In the genomic region with DNA sequence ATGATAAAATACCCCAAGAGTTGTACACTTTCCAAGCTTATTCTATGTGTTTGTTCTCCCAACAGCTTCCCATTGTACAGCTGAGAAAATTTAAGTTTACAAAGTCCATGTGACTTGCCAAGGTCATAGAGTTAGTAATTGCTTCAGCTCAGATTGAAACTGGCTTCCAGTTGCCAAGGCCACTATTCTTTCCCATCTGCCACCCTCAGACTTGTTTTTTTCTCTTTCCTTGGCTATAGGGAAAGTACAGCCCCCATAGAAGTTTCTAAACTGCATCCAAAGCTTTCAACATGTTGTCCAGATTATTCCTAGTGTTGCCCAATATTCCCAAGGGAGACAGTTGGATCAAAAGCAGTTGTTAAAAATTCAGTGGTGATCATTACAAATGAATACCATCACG, we compare ENCODE assay signal across 13 cellular contexts. TPM values are rescaled to one million over a fixed set of nuclear protein-coding genes. Genes with fewer than 3 reads are reported as not detected.
A peak's percentile ranks its signal among the peaks of the same experiment; 100 is the strongest.
DNase-seq lines count a peak whose midpoint lies in the region; ATAC-seq and TF ChIP-seq lines count a peak whose summit lies in the region.
"Had no signal": no experiment of that assay in that cellular context is flagged by ENCODE, and none has a peak within 500 bp of the region (broad histone marks: within the 10 kb centered on the region; RNA-seq: fewer than 3 reads in every experiment).

No MANE protein-coding gene starts in this region.

- peaks cover 45 to 99% (median 73%) of the 10 kb centered on the region in 10 experiments for H3K4me1 ChIP-seq in BLaER1 treated with 17β-estradiol and CSF1 and Interleukin-3, amounts not matched to agents 10 nM and 100 nM
- H3K4me1 ChIP-seq in HUES6 (ENCODE audit: control insufficient read depth, insufficient read depth, low read length) = peaks cover 24% of the 10 kb centered on the region
- H3K4me1 ChIP-seq in mammary epithelial cell (ENCODE audit: insufficient read depth, low read length) = peaks cover 28% of the 10 kb centered on the region
- H3K4me1 ChIP-seq in naive thymus-derived CD4-positive, alpha-beta T cell (ENCODE audit: control insufficient read depth in 2 of 2, insufficient read depth in 2 of 2, low read length in 2 of 2) = peaks cover 58 to 75% of the 10 kb centered on the region in 2 donors
- peaks cover 0 to 69% (median 15%) of the 10 kb centered on the region in 9 donors for H3K4me1 ChIP-seq in heart right ventricle

- intact Hi-C loops in mammary epithelial cell (cut with micrococcal nuclease) (no loop called here), heart right ventricle (cut with DNase I) (loop anchor here in 1 of 10 donors (10.0 kb wide), 1 partner anchor 111 kb away; no protein-coding TSS in a partner anchor)
- intact Hi-C loops in naive thymus-derived CD4-positive, alpha-beta T cell (cut with micrococcal nuclease) = loop anchor here in 1 of 2 donors (5.0 kb wide), 1 partner anchor 508 kb away; the partner anchor contains the start of gene AKNA

- H3K27me3 Mint-ChIP-seq in naive thymus-derived CD4-positive, alpha-beta T cell = no peaks in the 10 kb centered on the region

- DNase-seq in mammary epithelial cell (no peak), T-helper 9 cell (no peak), heart right ventricle (no peak), NCI-H524 (lab: John Stamatoyannopoulos, UW) (no peak)
- no peak for DNase-seq in naive thymus-derived CD4-positive, alpha-beta T cell
- DNase-seq: left cardiac atrium; NCI-H1417; NK-92 treated with Interleukin-12 subunit alpha and Interleukin-12 subunit beta, amount 100 ng/mL, for 24 hours had no signal

- no peak for ATAC-seq in naive thymus-derived CD4-positive, alpha-beta T cell
- ATAC-seq in GM18498 (IDR thresholded peaks at IDR 0.05; ENCODE audit: unreplicated experiment) = no peak
- ATAC-seq in heart right ventricle = no peak

- CTCF ChIA-PET in mammary epithelial cell (lab: Charles Lee; ENCODE audit: low non-redundant PET) = no interaction called here
- CTCF ChIA-PET in naive thymus-derived CD4-positive, alpha-beta T cell (lab: Charles Lee) = no interaction called here

- no peaks in the 10 kb centered on the region for H3K79me2 ChIP-seq in mammary epithelial cell (ENCODE audit: insufficient read depth, low read length)

- dilution Hi-C loops in mammary epithelial cell (cut with HindIII; ENCODE audit: low sequenced_read_pairs) = loop anchor here (5.0 to 10.0 kb wide), 2 partner anchors 151 to 218 kb away; no protein-coding TSS in a partner anchor

- peak overlapping the region in 6 of 9 donors; percentile 3 to 87 (median 51) for H3K27ac Mint-ChIP-seq in naive thymus-derived CD4-positive, alpha-beta T cell

- H3K9me3 ChIP-seq in BLaER1 treated with 17β-estradiol and CSF1 and Interleukin-3, amounts not matched to agents 10 nM and 100 nM (replicated peaks in 1 of 11) = peaks cover 0 to 11% (median 0%) of the 10 kb centered on the region in 11 experiments; a peak in 3 of 22 replicates
- H3K9me3 ChIP-seq in HUES6 (ENCODE audit: control insufficient read depth, insufficient read depth, low read depth, low read length) (no peaks in the 10 kb centered on the region), mammary epithelial cell (replicated peaks; ENCODE audit: insufficient read depth, low read length) (no peaks in the 10 kb centered on the region), heart right ventricle (peaks cover 0 to 6% (median 0%) of the 10 kb centered on the region in 11 donors)
- no peaks in the 10 kb centered on the region for H3K9me3 ChIP-seq in naive thymus-derived CD4-positive, alpha-beta T cell (ENCODE audit: control insufficient read depth in 2 of 3, low read length in 3 of 3)

- no peaks in the 10 kb centered on the region for H3K27me3 ChIP-seq in BLaER1 treated with 17β-estradiol and CSF1 and Interleukin-3, amounts not matched to agents 10 nM and 100 nM
- H3K27me3 ChIP-seq in HUES6 (ENCODE audit: control insufficient read depth, insufficient read depth, low read length) (no peaks in the 10 kb centered on the region), mammary epithelial cell (ENCODE audit: insufficient read depth, low read length) (no peaks in the 10 kb centered on the region), heart right ventricle (peaks cover 0 to 9% (median 0%) of the 10 kb centered on the region in 7 donors)
- no peaks in the 10 kb centered on the region for H3K27me3 ChIP-seq in naive thymus-derived CD4-positive, alpha-beta T cell (ENCODE audit: control insufficient read depth in 2 of 2, insufficient read depth in 2 of 2, low read length in 2 of 2)

- peaks cover 10 to 48% (median 26%) of the 10 kb centered on the region in 7 donors for H3K4me1 Mint-ChIP-seq in naive thymus-derived CD4-positive, alpha-beta T cell

- no peak overlapping the region; a peak in 1 of 22 replicates for H3K9ac ChIP-seq in BLaER1 treated with 17β-estradiol and CSF1 and Interleukin-3, amounts not matched to agents 10 nM and 100 nM
- peak overlapping the region; percentile 59 for H3K9ac ChIP-seq in HUES6 (ENCODE audit: low read length)
- no peak overlapping the region for H3K9ac ChIP-seq in mammary epithelial cell (ENCODE audit: insufficient read depth, low read length)

- no peak overlapping the region for H2AFZ ChIP-seq in mammary epithelial cell (ENCODE audit: low read depth, low read length)

- TF ChIP-seq CTCF in mammary epithelial cell (conservative IDR thresholded peaks at IDR 0.05 in 1 of 2, IDR thresholded peaks at IDR 0.05 in 1 of 2; ENCODE audit: extremely low read depth in 1 of 2, insufficient read depth in 1 of 2, low read depth in 1 of 2, low read length in 2 of 2) (no peak), heart right ventricle (IDR thresholded peaks at IDR 0.05) (no peak)

- H3K9me3 Mint-ChIP-seq in naive thymus-derived CD4-positive, alpha-beta T cell = peaks cover 0 to 16% (median 0%) of the 10 kb centered on the region in 11 donors

- WGBS in mammary epithelial cell (ENCODE audit: low coverage, missing lambda C conversion rate) = 94% methylated on average over 1 of the region's 1 CpG
- WGBS in heart right ventricle, 2 donors = 16 to 38% methylated on average over 1 of the region's 1 CpG

- peaks cover 0 to 46% (median 17%) of the 10 kb centered on the region in 5 donors for H3K36me3 Mint-ChIP-seq in naive thymus-derived CD4-positive, alpha-beta T cell

- POLR2A ChIA-PET in naive thymus-derived CD4-positive, alpha-beta T cell (lab: Charles Lee) = interaction anchor here (0.6 kb wide), 1 partner anchor 48 kb away, joined by 3 read pairs; no protein-coding TSS in a partner anchor

- H3K36me3 ChIP-seq in BLaER1 treated with 17β-estradiol and CSF1 and Interleukin-3, amounts not matched to agents 10 nM and 100 nM = no peaks in the 10 kb centered on the region
- H3K36me3 ChIP-seq in HUES6 (ENCODE audit: control insufficient read depth, insufficient read depth, low read length) (no peaks in the 10 kb centered on the region), mammary epithelial cell (ENCODE audit: insufficient read depth, low read length) (no peaks in the 10 kb centered on the region), heart right ventricle (no peaks in the 10 kb centered on the region)
- H3K36me3 ChIP-seq in naive thymus-derived CD4-positive, alpha-beta T cell (ENCODE audit: control insufficient read depth in 2 of 3, insufficient read depth in 3 of 3, low read length in 3 of 3) = no peaks in the 10 kb centered on the region

- no TSS peak for BruUV-seq in mammary epithelial cell (replicated peaks; lab: Mats Ljungman, UMichigan)

- peak overlapping the region in 8 of 11 experiments; percentile 13 to 83 (median 66); a peak in 14 of 22 replicates for H3K27ac ChIP-seq in BLaER1 treated with 17β-estradiol and CSF1 and Interleukin-3, amounts not matched to agents 10 nM and 100 nM
- H3K27ac ChIP-seq in HUES6 (ENCODE audit: low read depth, low read length) (no peak overlapping the region), mammary epithelial cell (ENCODE audit: insufficient read depth, low read depth, low read length) (peak overlapping the region; percentile 68), heart right ventricle (peak overlapping the region in 4 of 10 donors; percentile 41 to 74 (median 50))
- H3K27ac ChIP-seq in naive thymus-derived CD4-positive, alpha-beta T cell (ENCODE audit: low read depth, low read length) = no peak overlapping the region
- H3K27ac ChIP-seq: VCaP had no signal

- in situ Hi-C loops in mammary epithelial cell (cut with MboI; ENCODE audit: low sequenced_read_pairs in 2 of 2) = no loop called here

- peak overlapping the region in 3 of 10 donors; percentile 11 to 73 (median 34) for H3K4me3 Mint-ChIP-seq in naive thymus-derived CD4-positive, alpha-beta T cell

- H3K4me2 ChIP-seq in BLaER1 treated with 17β-estradiol and CSF1 and Interleukin-3, amounts not matched to agents 10 nM and 100 nM = peak overlapping the region in 10 of 11 experiments; percentile 17 to 83 (median 72); a peak in 18 of 22 replicates
- no peak overlapping the region for H3K4me2 ChIP-seq in mammary epithelial cell (ENCODE audit: insufficient read depth, low read depth, low read length)

- H3K4me3 ChIP-seq in BLaER1 treated with 17β-estradiol and CSF1 and Interleukin-3, amounts not matched to agents 10 nM and 100 nM = no peak overlapping the region
- H3K4me3 ChIP-seq in HUES6 (ENCODE audit: low read depth, low read length) (no peak overlapping the region), mammary epithelial cell (replicated peaks in 1 of 3; ENCODE audit: insufficient read depth in 1 of 3, low read depth in 2 of 3, low read length in 3 of 3) (no peak overlapping the region), heart right ventricle (no peak overlapping the region)
- H3K4me3 ChIP-seq in naive thymus-derived CD4-positive, alpha-beta T cell (ENCODE audit: low read length) = no peak overlapping the region

- no peaks in the 10 kb centered on the region for H4K20me1 ChIP-seq in BLaER1 treated with 17β-estradiol and CSF1 and Interleukin-3, amounts not matched to agents 10 nM and 100 nM
- no peaks in the 10 kb centered on the region for H4K20me1 ChIP-seq in mammary epithelial cell (ENCODE audit: insufficient read depth, low read length)

RNA-seq across cellular contexts. Expression of gene TNFSF8, which starts 34.8 kb away (rescaled TPM):
- total RNA-seq in mammary epithelial cell (not detected), heart right ventricle (1 to 10 TPM in 3 of 10 donors, under 1 TPM in 7; 0.11 to 2.3 (median 0.72) TPM)
- polyA plus RNA-seq in mammary epithelial cell (not detected), heart right ventricle (under 1 TPM; 0.38 to 0.51 TPM)
- polyA minus RNA-seq in mammary epithelial cell = not detected
- 100 to 1,000 TPM in 1 of 5 experiments, 10 to 100 TPM in 4; 19.3 to 129 (median 31.5) TPM for total RNA-seq in naive thymus-derived CD4-positive, alpha-beta T cell
- polyA plus RNA-seq in naive thymus-derived CD4-positive, alpha-beta T cell = 10 to 100 TPM; 35.4 to 86.2 TPM
- total RNA-seq: pulmonary artery endothelial cell had no signal

Comparison
In these comparisons a context has a peak if more than half of its experiments do, and no peak if none do; other contexts are left out.
1. H3K27ac ChIP-seq: peak in BLaER1 treated with 17β-estradiol and CSF1 and Interleukin-3, amounts not matched to agents 10 nM and 100 nM (8 of 11) and mammary epithelial cell (single experiment); none in HUES6 (single experiment) and naive thymus-derived CD4-positive, alpha-beta T cell (single experiment).
2. RNA of gene TNFSF8, which starts 34.8 kb away (total RNA-seq): 19.3 to 129 TPM in naive thymus-derived CD4-positive, alpha-beta T cell; 0.11 to 2.3 TPM in heart right ventricle and not detected in mammary epithelial cell; every median in the first group is over 4 times any median in the second.